Comparison of ENCODE assay signal across 18 cellular contexts in genomic region chr12:91690521-91690920, GRCh38.
DNase-seq lines count a peak whose midpoint lies in the region; ATAC-seq, FAIRE-seq and TF ChIP-seq lines count a peak whose summit lies in the region.
"Had no signal": no experiment of that assay in that cellular context is flagged by ENCODE, and none has a peak within 500 bp of the region (broad histone marks: within the 10 kb centered on the region; RNA-seq: fewer than 3 reads in every experiment).

No MANE protein-coding gene starts in this region.

- no peak for TF ChIP-seq RAD21 in K562 (CRISPR knock-in tag; conservative IDR thresholded peaks at IDR 0.05 in 1 of 2, IDR thresholded peaks at IDR 0.05 in 1 of 2)

- no peak overlapping the region for H2AFZ ChIP-seq in K562 (ENCODE audit: low read depth, low read length)
- H2AFZ ChIP-seq: GM23248 had no signal

- H3K4me3 ChIP-seq in K562: no peak overlapping the region
- no peak overlapping the region for H3K4me3 ChIP-seq in bronchial epithelial cell (ENCODE audit: low read depth, low read length)
- H3K4me3 ChIP-seq: GM23248 had no signal

- no peak for TF ChIP-seq EP300 in K562 (IDR thresholded peaks at IDR 0.05; ENCODE audit: low read length)

- peaks cover 0 to 18% of the 10 kb centered on the region in 2 experiments; a peak in 3 of 5 replicates for H3K4me1 ChIP-seq in K562 (replicated peaks in 1 of 2; ENCODE audit: control insufficient read depth in 2 of 2, insufficient read depth in 2 of 2, low read length in 2 of 2)

- no peaks in the 10 kb centered on the region for H3K9me3 Mint-ChIP-seq in stimulated activated memory B cell treated with anti-CD40 and anti-IgM and Interleukin-4, amounts not matched to agents 10 μg/mL and 1 μg/mL and 100 μg/mL, for 72 hours

- no peak overlapping the region for H3K4me3 Mint-ChIP-seq in stimulated activated memory B cell treated with anti-CD40 and anti-IgM and Interleukin-4, amounts not matched to agents 10 μg/mL and 1 μg/mL and 100 μg/mL, for 72 hours
- H3K4me3 Mint-ChIP-seq: CD4-positive, alpha-beta memory T cell had no signal

- H3K79me2 ChIP-seq in K562 (ENCODE audit: control insufficient read depth, insufficient read depth, low read length): peaks cover 47% of the 10 kb centered on the region

- TF ChIP-seq POLR2A in K562 (conservative IDR thresholded peaks at IDR 0.05): no peak

- no TSS peak for BruUV-seq in K562 (replicated peaks; lab: Mats Ljungman, UMichigan)

- H3K4me2 ChIP-seq in K562 (ENCODE audit: insufficient read depth, low read length): no peak overlapping the region

- H3K27ac Mint-ChIP-seq in stimulated activated memory B cell treated with anti-CD40 and anti-IgM and Interleukin-4, amounts not matched to agents 10 μg/mL and 1 μg/mL and 100 μg/mL, for 72 hours: no peak overlapping the region
- H3K27ac Mint-ChIP-seq: CD4-positive, alpha-beta memory T cell had no signal

- no peaks in the 10 kb centered on the region for H3K9me3 ChIP-seq in K562 (replicated peaks; ENCODE audit: control insufficient read depth, insufficient read depth, low read depth, low read length)

- intact Hi-C loops in K562 (cut with micrococcal nuclease): no loop called here

- WGBS in K562 (ENCODE audit: insufficient coverage, low coverage, missing lambda C conversion rate): 71% methylated on average over 4 of the region's 4 CpGs

- H3K9ac ChIP-seq in K562 (ENCODE audit: insufficient read depth in 1 of 2, low read depth in 2 of 2, low read length in 2 of 2): no peak overlapping the region
- H3K9ac ChIP-seq: GM23248 had no signal

- no peaks in the 10 kb centered on the region for H3K9me1 ChIP-seq in K562 (ENCODE audit: control insufficient read depth, insufficient read depth, low read length)

- H3K27me3 ChIP-seq in K562 (ENCODE audit: control insufficient read depth in 2 of 2, insufficient read depth in 2 of 2, low read length in 2 of 2): no peaks in the 10 kb centered on the region
- H3K27me3 ChIP-seq in bronchial epithelial cell (ENCODE audit: control insufficient read depth, insufficient read depth, low read length): no peaks in the 10 kb centered on the region

- H3K4me1 Mint-ChIP-seq in stimulated activated memory B cell treated with anti-CD40 and anti-IgM and Interleukin-4, amounts not matched to agents 10 μg/mL and 1 μg/mL and 100 μg/mL, for 72 hours: peaks cover 10% of the 10 kb centered on the region

- no peaks in the 10 kb centered on the region for H3K27me3 Mint-ChIP-seq in stimulated activated memory B cell treated with anti-CD40 and anti-IgM and Interleukin-4, amounts not matched to agents 10 μg/mL and 1 μg/mL and 100 μg/mL, for 72 hours
- H3K27me3 Mint-ChIP-seq: CD4-positive, alpha-beta memory T cell had no signal

- H3K36me3 Mint-ChIP-seq in stimulated activated memory B cell treated with anti-CD40 and anti-IgM and Interleukin-4, amounts not matched to agents 10 μg/mL and 1 μg/mL and 100 μg/mL, for 72 hours: no peaks in the 10 kb centered on the region
- H3K36me3 Mint-ChIP-seq: CD4-positive, alpha-beta memory T cell had no signal

- POLR2A ChIA-PET in K562 (lab: Yijun Ruan, JAX): interaction anchor here (1.1 to 1.4 kb wide), 4 partner anchors 10 to 58 kb away, joined by 3 to 9 read pairs (median 5); no protein-coding TSS in a partner anchor

- CTCF ChIA-PET in K562 (lab: Yijun Ruan, JAX; ENCODE audit: low intra/inter-chr PET ratio): no interaction called here

- peaks cover 6% of the 10 kb centered on the region; the same call in 1 of the 2 replicates for H4K20me1 ChIP-seq in K562 (replicated peaks; ENCODE audit: control insufficient read depth, insufficient read depth, low read length)

- ATAC-seq in K562 (peak; percentile 33; the same call in 2 of the 3 replicates), HG02759 (IDR thresholded peaks at IDR 0.05; ENCODE audit: unreplicated experiment) (no peak)
- ATAC-seq in stimulated activated memory B cell treated with anti-CD40 and anti-IgM and Interleukin-4, amounts not matched to agents 10 μg/mL and 1 μg/mL and 100 μg/mL, for 72 hours: peak; percentile 9

- FAIRE-seq in K562 (lab: Jason Lieb, UNC): no peak
- peak; percentile 70 for FAIRE-seq in bronchial epithelial cell (lab: Jason Lieb, UNC)
- FAIRE-seq: G401.6, GM12892, H1 had no signal

- H3K36me3 ChIP-seq in K562 (ENCODE audit: control insufficient read depth, insufficient read depth, low read length) (peaks cover 90% of the 10 kb centered on the region), bronchial epithelial cell (ENCODE audit: control insufficient read depth, insufficient read depth, low read length) (no peaks in the 10 kb centered on the region)

- DNase-seq in K562 (ENCODE audit: extremely low read depth in 1 of 4, low spot score in 3 of 4): no peak
- no peak for DNase-seq in bronchial epithelial cell (ENCODE audit: low read depth)
- DNase-seq in left kidney (ENCODE audit: low read depth, low spot score): peak; percentile 49
- no peak for DNase-seq in G401 (ENCODE audit: low spot score)
- DNase-seq in dedifferentiated amniotic fluid mesenchymal stem cell (ENCODE audit: extremely low spot score): no peak
- DNase-seq: C1 segment of cervical spinal cord; Calu3; CD4-positive, alpha-beta memory T cell; COR-L47; DMS79; GM23248; H7; HCEC 1CT had no signal

- no peak for TF ChIP-seq CTCF in K562 (IDR thresholded peaks at IDR 0.05 in 2 of 3, conservative IDR thresholded peaks at IDR 0.05 in 1 of 3; ENCODE audit: insufficient read depth in 2 of 3, low read depth in 1 of 3, low read length in 3 of 3)
- no peak for TF ChIP-seq CTCF in bronchial epithelial cell (IDR thresholded peaks at IDR 0.05; ENCODE audit: insufficient read depth, low read length, severe bottlenecking)

- in situ Hi-C loops in K562 (cut with MboI) (no loop called here), G401 (cut with HindIII; ENCODE audit: low sequenced_read_pairs) (no loop called here)

- H3K27ac ChIP-seq in K562 (ENCODE audit: extremely low read depth, low read depth, low read length): no peak overlapping the region
- H3K27ac ChIP-seq: GM23248 had no signal

TF ChIP-seq in K562, 482 proteins besides CTCF, POLR2A, EP300 and RAD21:
- TF ChIP-seq BMI1 (IDR thresholded peaks at IDR 0.05; ENCODE audit: low read length) (no peak), IFI16 (CRISPR knock-in tag; IDR thresholded peaks at IDR 0.05) (no peak)
